ENCODE assay signal across 1 cellular context in genomic region chr19:13102666-13103584, GRCh38.
A peak's percentile ranks its signal among the peaks of the same experiment; 100 is the strongest.
TF ChIP-seq lines count a peak whose summit lies in the region.

Gene LYL1, minus strand, starts transcription at chr19:13102858. Its CDS starts 1,687 bp downstream, at chr19:13101171.

TF ChIP-seq in GM12878, 131 proteins besides CTCF, POLR2A, EP300 and RAD21 (continued from another document and continues in another):
- no peak for TF ChIP-seq CUX1 (IDR thresholded peaks at IDR 0.05; ENCODE audit: insufficient replicate concordance, low read depth, low read length)
- TF ChIP-seq ATF7 (IDR thresholded peaks at IDR 0.05; ENCODE audit: low read depth), result peak; percentile 34; the same call in 1 of the 2 replicates
- TF ChIP-seq ZBED1 (IDR thresholded peaks at IDR 0.05; ENCODE audit: borderline replicate concordance), result no peak
- TF ChIP-seq ETV6 (conservative IDR thresholded peaks at IDR 0.05 in 1 of 2, IDR thresholded peaks at IDR 0.05 in 1 of 2; ENCODE audit: borderline replicate concordance in 1 of 2, low read depth in 1 of 2), result peak in 1 of 2 experiments; percentile 31; a peak in 1 of 4 replicates
- TF ChIP-seq HDAC2 (IDR thresholded peaks at IDR 0.05), result no peak
- no peak for TF ChIP-seq STAT1 (conservative IDR thresholded peaks at IDR 0.05)
- TF ChIP-seq SRF (IDR thresholded peaks at IDR 0.05; ENCODE audit: low read depth in 2 of 2, low read length in 2 of 2), result no peak
- no peak for TF ChIP-seq ZNF622 (IDR thresholded peaks at IDR 0.05)
- no peak for TF ChIP-seq BMI1 (IDR thresholded peaks at IDR 0.05; ENCODE audit: borderline replicate concordance)
- no peak for TF ChIP-seq SMAD5 (IDR thresholded peaks at IDR 0.05; ENCODE audit: low read depth)
- TF ChIP-seq E2F8 (IDR thresholded peaks at IDR 0.05; ENCODE audit: low read depth, partially characterized antibody), result no peak
- peak; percentile 69 for TF ChIP-seq NKRF (conservative IDR thresholded peaks at IDR 0.05)
- TF ChIP-seq, protein P1, sequence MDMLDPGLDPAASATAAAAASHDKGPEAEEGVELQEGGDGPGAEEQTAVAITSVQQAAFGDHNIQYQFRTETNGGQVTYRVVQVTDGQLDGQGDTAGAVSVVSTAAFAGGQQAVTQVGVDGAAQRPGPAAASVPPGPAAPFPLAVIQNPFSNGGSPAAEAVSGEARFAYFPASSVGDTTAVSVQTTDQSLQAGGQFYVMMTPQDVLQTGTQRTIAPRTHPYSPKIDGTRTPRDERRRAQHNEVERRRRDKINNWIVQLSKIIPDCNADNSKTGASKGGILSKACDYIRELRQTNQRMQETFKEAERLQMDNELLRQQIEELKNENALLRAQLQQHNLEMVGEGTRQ (IDR thresholded peaks at IDR 0.05; ENCODE audit: borderline replicate concordance, low read depth, low read length), result peak; percentile 35; the same call in 1 of the 2 replicates
- TF ChIP-seq, protein P2, sequence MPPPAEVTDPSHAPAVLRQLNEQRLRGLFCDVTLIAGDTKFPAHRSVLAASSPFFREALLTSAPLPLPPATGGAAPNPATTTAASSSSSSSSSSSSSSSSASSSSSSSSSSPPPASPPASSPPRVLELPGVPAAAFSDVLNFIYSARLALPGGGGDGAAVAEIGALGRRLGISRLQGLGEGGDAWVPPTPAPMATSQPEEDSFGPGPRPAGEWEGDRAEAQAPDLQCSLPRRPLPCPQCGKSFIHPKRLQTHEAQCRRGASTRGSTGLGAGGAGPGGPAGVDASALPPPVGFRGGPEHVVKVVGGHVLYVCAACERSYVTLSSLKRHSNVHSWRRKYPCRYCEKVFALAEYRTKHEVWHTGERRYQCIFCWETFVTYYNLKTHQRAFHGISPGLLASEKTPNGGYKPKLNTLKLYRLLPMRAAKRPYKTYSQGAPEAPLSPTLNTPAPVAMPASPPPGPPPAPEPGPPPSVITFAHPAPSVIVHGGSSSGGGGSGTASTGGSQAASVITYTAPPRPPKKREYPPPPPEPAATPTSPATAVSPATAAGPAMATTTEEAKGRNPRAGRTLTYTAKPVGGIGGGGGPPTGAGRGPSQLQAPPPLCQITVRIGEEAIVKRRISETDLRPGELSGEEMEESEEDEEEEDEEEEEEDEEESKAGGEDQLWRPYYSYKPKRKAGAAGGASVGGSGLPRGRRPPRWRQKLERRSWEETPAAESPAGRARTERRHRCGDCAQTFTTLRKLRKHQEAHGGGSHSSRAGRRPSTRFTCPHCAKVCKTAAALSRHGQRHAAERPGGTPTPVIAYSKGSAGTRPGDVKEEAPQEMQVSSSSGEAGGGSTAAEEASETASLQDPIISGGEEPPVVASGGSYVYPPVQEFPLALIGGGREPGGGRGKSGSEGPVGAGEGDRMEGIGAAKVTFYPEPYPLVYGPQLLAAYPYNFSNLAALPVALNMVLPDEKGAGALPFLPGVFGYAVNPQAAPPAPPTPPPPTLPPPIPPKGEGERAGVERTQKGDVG (CRISPR knock-in tag; IDR thresholded peaks at IDR 0.05), result no peak
- TF ChIP-seq TAF1 (IDR thresholded peaks at IDR 0.05; ENCODE audit: borderline replicate concordance, low read depth, low read length), result no peak
- no peak for TF ChIP-seq KAT2A (conservative IDR thresholded peaks at IDR 0.05; ENCODE audit: control insufficient read depth, low read depth, low read length)
- TF ChIP-seq MXI1 (IDR thresholded peaks at IDR 0.05; ENCODE audit: low read depth, low read length), result no peak; the same call in 1 of the 2 replicates
- TF ChIP-seq, protein P3, sequence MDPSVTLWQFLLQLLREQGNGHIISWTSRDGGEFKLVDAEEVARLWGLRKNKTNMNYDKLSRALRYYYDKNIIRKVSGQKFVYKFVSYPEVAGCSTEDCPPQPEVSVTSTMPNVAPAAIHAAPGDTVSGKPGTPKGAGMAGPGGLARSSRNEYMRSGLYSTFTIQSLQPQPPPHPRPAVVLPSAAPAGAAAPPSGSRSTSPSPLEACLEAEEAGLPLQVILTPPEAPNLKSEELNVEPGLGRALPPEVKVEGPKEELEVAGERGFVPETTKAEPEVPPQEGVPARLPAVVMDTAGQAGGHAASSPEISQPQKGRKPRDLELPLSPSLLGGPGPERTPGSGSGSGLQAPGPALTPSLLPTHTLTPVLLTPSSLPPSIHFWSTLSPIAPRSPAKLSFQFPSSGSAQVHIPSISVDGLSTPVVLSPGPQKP (IDR thresholded peaks at IDR 0.05; ENCODE audit: low read depth, low read length), result no peak
- peak; percentile 38; the same call in 1 of the 2 replicates for TF ChIP-seq PAX5 (IDR thresholded peaks at IDR 0.05; ENCODE audit: borderline replicate concordance, low read depth, low read length)
- no peak; the same call in 1 of the 2 replicates for TF ChIP-seq BACH1 (IDR thresholded peaks at IDR 0.05; ENCODE audit: borderline replicate concordance)
- no peak for TF ChIP-seq PAX8 (IDR thresholded peaks at IDR 0.05)
- no peak for TF ChIP-seq SREBF1 (IDR thresholded peaks at IDR 0.05; ENCODE audit: low read length)
- TF ChIP-seq RUNX3 (IDR thresholded peaks at IDR 0.05; ENCODE audit: low read length), result no peak
- TF ChIP-seq HDGF (IDR thresholded peaks at IDR 0.05), result peak; percentile 77; the same call in 1 of the 2 replicates
- TF ChIP-seq CBX3 (IDR thresholded peaks at IDR 0.05; ENCODE audit: borderline replicate concordance, low read depth), result no peak
- TF ChIP-seq YBX1 (IDR thresholded peaks at IDR 0.05), result no peak
- TF ChIP-seq POLR2AphosphoS2 (IDR thresholded peaks at IDR 0.05; ENCODE audit: low read depth, low read length), result no peak
- no peak for TF ChIP-seq POU2F2 (IDR thresholded peaks at IDR 0.05; ENCODE audit: borderline replicate concordance, low read depth, low read length)
- no peak for TF ChIP-seq BRCA1 (IDR thresholded peaks at IDR 0.05; ENCODE audit: low read depth, low read length)
- no peak for TF ChIP-seq RFX5 (IDR thresholded peaks at IDR 0.05; ENCODE audit: low read depth, low read length)
- TF ChIP-seq, protein P4, sequence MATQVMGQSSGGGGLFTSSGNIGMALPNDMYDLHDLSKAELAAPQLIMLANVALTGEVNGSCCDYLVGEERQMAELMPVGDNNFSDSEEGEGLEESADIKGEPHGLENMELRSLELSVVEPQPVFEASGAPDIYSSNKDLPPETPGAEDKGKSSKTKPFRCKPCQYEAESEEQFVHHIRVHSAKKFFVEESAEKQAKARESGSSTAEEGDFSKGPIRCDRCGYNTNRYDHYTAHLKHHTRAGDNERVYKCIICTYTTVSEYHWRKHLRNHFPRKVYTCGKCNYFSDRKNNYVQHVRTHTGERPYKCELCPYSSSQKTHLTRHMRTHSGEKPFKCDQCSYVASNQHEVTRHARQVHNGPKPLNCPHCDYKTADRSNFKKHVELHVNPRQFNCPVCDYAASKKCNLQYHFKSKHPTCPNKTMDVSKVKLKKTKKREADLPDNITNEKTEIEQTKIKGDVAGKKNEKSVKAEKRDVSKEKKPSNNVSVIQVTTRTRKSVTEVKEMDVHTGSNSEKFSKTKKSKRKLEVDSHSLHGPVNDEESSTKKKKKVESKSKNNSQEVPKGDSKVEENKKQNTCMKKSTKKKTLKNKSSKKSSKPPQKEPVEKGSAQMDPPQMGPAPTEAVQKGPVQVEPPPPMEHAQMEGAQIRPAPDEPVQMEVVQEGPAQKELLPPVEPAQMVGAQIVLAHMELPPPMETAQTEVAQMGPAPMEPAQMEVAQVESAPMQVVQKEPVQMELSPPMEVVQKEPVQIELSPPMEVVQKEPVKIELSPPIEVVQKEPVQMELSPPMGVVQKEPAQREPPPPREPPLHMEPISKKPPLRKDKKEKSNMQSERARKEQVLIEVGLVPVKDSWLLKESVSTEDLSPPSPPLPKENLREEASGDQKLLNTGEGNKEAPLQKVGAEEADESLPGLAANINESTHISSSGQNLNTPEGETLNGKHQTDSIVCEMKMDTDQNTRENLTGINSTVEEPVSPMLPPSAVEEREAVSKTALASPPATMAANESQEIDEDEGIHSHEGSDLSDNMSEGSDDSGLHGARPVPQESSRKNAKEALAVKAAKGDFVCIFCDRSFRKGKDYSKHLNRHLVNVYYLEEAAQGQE (IDR thresholded peaks at IDR 0.05; ENCODE audit: low read depth, low read length), result no peak
- TF ChIP-seq CREB1 (IDR thresholded peaks at IDR 0.05; ENCODE audit: low read depth), result no peak
- TF ChIP-seq E4F1 (IDR thresholded peaks at IDR 0.05; ENCODE audit: borderline replicate concordance, partially characterized antibody), result no peak
- TF ChIP-seq, protein P5, sequence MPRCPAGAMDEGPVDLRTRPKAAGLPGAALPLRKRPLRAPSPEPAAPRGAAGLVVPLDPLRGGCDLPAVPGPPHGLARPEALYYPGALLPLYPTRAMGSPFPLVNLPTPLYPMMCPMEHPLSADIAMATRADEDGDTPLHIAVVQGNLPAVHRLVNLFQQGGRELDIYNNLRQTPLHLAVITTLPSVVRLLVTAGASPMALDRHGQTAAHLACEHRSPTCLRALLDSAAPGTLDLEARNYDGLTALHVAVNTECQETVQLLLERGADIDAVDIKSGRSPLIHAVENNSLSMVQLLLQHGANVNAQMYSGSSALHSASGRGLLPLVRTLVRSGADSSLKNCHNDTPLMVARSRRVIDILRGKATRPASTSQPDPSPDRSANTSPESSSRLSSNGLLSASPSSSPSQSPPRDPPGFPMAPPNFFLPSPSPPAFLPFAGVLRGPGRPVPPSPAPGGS (IDR thresholded peaks at IDR 0.05; ENCODE audit: borderline replicate concordance, insufficient read depth, low read depth, low read length, poor library complexity, severe bottlenecking), result no peak
